ENCODE assay signal across 21 cellular contexts in the genomic region with DNA sequence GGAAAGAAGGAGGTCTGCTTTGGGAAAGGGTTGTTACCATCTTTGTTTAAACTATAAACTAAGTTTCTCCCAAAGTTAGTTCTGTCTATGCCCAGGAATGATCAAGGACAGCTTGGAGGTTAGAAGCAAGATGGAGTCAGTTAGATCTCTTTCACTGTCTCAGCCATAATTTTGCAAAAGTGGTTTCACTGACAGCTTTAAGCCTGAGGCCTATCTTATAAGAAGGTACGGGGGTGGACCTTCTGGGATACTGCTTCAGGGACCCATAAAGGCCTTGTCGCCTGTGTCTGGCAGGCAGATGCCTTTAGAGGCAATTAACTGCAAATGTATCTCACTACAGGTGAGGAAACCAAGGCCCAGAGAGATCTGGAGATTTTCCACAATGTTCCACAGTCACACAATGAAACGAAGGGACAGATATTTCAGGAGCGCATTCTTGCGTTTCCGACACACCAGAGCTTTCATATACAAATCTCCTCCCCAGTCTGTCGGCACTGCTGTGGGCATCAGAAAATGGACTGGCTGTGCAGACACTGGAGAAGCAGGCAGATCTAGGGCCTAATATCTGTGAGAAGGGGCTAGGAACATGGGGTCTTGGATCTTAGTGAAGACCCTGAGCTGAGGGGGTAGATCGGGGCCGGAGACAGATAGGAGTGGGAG.
"Had no signal": no experiment of that assay in that cellular context is flagged by ENCODE, and none has a peak within 500 bp of the region (broad histone marks: within the 10 kb centered on the region; RNA-seq: fewer than 3 reads in every experiment).

No MANE protein-coding gene starts in this region.

- H3K36me3 ChIP-seq: colonic mucosa, ovary, prostate gland, right atrium auricular region, upper lobe of right lung had no signal

- H3K9ac ChIP-seq: SK-N-SH had no signal

- H3K4me2 ChIP-seq: hepatocyte had no signal

- DNase-seq: activated CD4-positive, alpha-beta T cell treated with anti-CD3 and anti-CD28 coated beads, Interleukin-2, amount 10 ng/mL, durations not matched to agents 24 days and 14 days; activated CD8-positive, alpha-beta T cell treated with anti-CD3 and anti-CD28 coated beads for 36 hours; activated naive CD4-positive, alpha-beta T cell treated with anti-CD3 and anti-CD28 coated beads for 36 hours; activated T-cell treated with anti-CD3 and anti-CD28 coated beads, Interleukin-2, amount 50 U/mL, for 4 hours; aorta; effector CD4-positive, alpha-beta T cell; erythroblast; foreskin keratinocyte; glutamatergic neuron; ovary; SK-N-SH; stimulated activated CD4-positive, alpha-beta T cell treated with anti-CD3 and anti-CD28 coated beads, Interleukin-4, amount 100 ng/mL, for 24 hours; stimulated activated naive CD4-positive, alpha-beta T cell treated with Interleukin-2 at 50 U/mL for 16 hours; T-helper 2 cell; upper lobe of right lung had no signal

- H3K27ac Mint-ChIP-seq: activated CD4-positive, alpha-beta T cell treated with anti-CD3 and anti-CD28 coated beads, Interleukin-2, amount 10 ng/mL, durations not matched to agents 24 days and 14 days; activated CD8-positive, alpha-beta T cell treated with anti-CD3 and anti-CD28 coated beads for 36 hours; activated naive CD4-positive, alpha-beta T cell treated with anti-CD3 and anti-CD28 coated beads for 36 hours; activated T-helper 2 cell treated with anti-CD3 and anti-CD28 coated beads, Interferon-gamma antibody, Interleukin-2, Interleukin-4, amounts not matched to agents 10 μg/mL and 5 μg/mL and 100 μg/mL, durations not matched to agents 14 hours and 24 hours and 36 hours; natural killer cell treated with Interleukin-12 subunit alpha and Interleukin-12 subunit beta and Interleukin-15 and Interleukin-18, amount 100 ng/mL, for 72 hours had no signal

- ATAC-seq: activated CD8-positive, alpha-beta T cell treated with anti-CD3 and anti-CD28 coated beads for 36 hours; activated T-cell treated with anti-CD3 and anti-CD28 coated beads, Interleukin-2, amount 50 U/mL, for 4 hours; foreskin keratinocyte; natural killer cell treated with Interleukin-12 subunit alpha and Interleukin-12 subunit beta and Interleukin-15 and Interleukin-18, amount 100 ng/mL, for 72 hours; upper lobe of right lung had no signal

- H3K4me1 ChIP-seq: colonic mucosa, prostate gland, upper lobe of right lung had no signal

- H3K4me3 ChIP-seq: colonic mucosa, hepatocyte, ovary, prostate gland, right atrium auricular region, upper lobe of right lung had no signal

- H3K4me3 Mint-ChIP-seq: activated CD4-positive, alpha-beta T cell treated with anti-CD3 and anti-CD28 coated beads, Interleukin-2, amount 10 ng/mL, durations not matched to agents 24 days and 14 days; activated CD8-positive, alpha-beta T cell treated with anti-CD3 and anti-CD28 coated beads for 36 hours; activated naive CD4-positive, alpha-beta T cell treated with anti-CD3 and anti-CD28 coated beads for 36 hours; activated T-cell treated with anti-CD3 and anti-CD28 coated beads, Interleukin-2, amount 50 U/mL, for 4 hours; natural killer cell treated with Interleukin-12 subunit alpha and Interleukin-12 subunit beta and Interleukin-15 and Interleukin-18, amount 100 ng/mL, for 72 hours had no signal

- H2AFZ ChIP-seq: hepatocyte had no signal

- H3K27me3 ChIP-seq: colonic mucosa, foreskin keratinocyte, hepatocyte, ovary, right atrium auricular region, upper lobe of right lung had no signal

- H3K9me3 Mint-ChIP-seq: activated CD4-positive, alpha-beta T cell treated with anti-CD3 and anti-CD28 coated beads, Interleukin-2, amount 10 ng/mL, durations not matched to agents 24 days and 14 days; activated CD8-positive, alpha-beta T cell treated with anti-CD3 and anti-CD28 coated beads for 36 hours; activated naive CD4-positive, alpha-beta T cell treated with anti-CD3 and anti-CD28 coated beads for 36 hours; activated T-cell treated with anti-CD3 and anti-CD28 coated beads, Interleukin-2, amount 50 U/mL, for 4 hours; activated T-helper 2 cell treated with anti-CD3 and anti-CD28 coated beads, Interferon-gamma antibody, Interleukin-2, Interleukin-4, amounts not matched to agents 10 μg/mL and 5 μg/mL and 100 μg/mL, durations not matched to agents 14 hours and 24 hours and 36 hours; natural killer cell treated with Interleukin-12 subunit alpha and Interleukin-12 subunit beta and Interleukin-15 and Interleukin-18, amount 100 ng/mL, for 72 hours had no signal

- H3K36me3 Mint-ChIP-seq: natural killer cell treated with Interleukin-12 subunit alpha and Interleukin-12 subunit beta and Interleukin-15 and Interleukin-18, amount 100 ng/mL, for 72 hours had no signal

- H3K79me2 ChIP-seq: hepatocyte had no signal

- H3K27ac ChIP-seq: colonic mucosa, foreskin keratinocyte, hepatocyte, ovary, prostate gland, right atrium auricular region, upper lobe of right lung had no signal

- H3K9me3 ChIP-seq: colonic mucosa, ovary, prostate gland, right atrium auricular region, SK-N-SH, upper lobe of right lung had no signal
